Comparison of ENCODE assay signal across 19 cellular contexts in the genomic region with DNA sequence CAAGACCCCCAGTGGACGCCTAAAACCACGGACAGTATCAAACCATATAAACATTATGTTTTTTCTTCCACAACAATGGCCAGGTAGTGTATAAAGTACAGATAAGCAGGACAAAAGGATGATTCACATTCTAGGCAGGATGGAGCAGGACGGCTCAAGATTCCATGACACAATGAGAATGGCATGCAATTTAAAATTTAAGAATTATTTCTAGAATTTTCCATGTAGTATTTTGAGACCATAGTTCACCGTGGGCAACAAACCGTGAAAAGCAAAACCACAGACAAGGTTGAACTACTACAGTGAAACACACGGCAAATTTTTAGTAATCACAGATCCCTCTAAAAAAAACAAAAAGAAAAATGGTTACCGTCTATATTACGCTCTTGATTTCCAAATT. TPM values are rescaled to one million over a fixed set of nuclear protein-coding genes. Genes with fewer than 3 reads are reported as not detected.
DNase-seq lines count a peak whose midpoint lies in the region; ATAC-seq, FAIRE-seq and TF ChIP-seq lines count a peak whose summit lies in the region.
"Had no signal": no experiment of that assay in that cellular context is flagged by ENCODE, and none has a peak within 500 bp of the region (broad histone marks: within the 10 kb centered on the region; RNA-seq: fewer than 3 reads in every experiment).

No MANE protein-coding gene starts in this region.

- no peak overlapping the region for H2AFZ ChIP-seq in neuronal stem cell (ENCODE audit: low read length)
- H2AFZ ChIP-seq in MM.1S (ENCODE audit: low read length), result no peak overlapping the region

- no peak overlapping the region for H3K4me2 ChIP-seq in neuronal stem cell (ENCODE audit: insufficient read depth, low read length, poor library complexity, severe bottlenecking)
- no peak overlapping the region for H3K4me2 ChIP-seq in MM.1S (ENCODE audit: low read depth, low read length)

- peaks cover 3% of the 10 kb centered on the region for H3K36me3 ChIP-seq in bronchial epithelial cell (ENCODE audit: control insufficient read depth, insufficient read depth, low read length)
- H3K36me3 ChIP-seq in neuronal stem cell (replicated peaks in 1 of 2; ENCODE audit: control insufficient read depth in 2 of 2, insufficient read depth in 2 of 2, low read length in 2 of 2), result peaks cover 15 to 78% of the 10 kb centered on the region in 2 donors
- H3K36me3 ChIP-seq in MM.1S (replicated peaks; ENCODE audit: insufficient read depth, low read length), result no peaks in the 10 kb centered on the region; the same call in 1 of the 2 replicates
- H3K36me3 ChIP-seq: ovary had no signal

- DNase-seq in AG10803 (ENCODE audit: low read depth) (peak; percentile 68), LHCN-M2 (ENCODE audit: low read depth) (peak; percentile 62), bronchial epithelial cell (ENCODE audit: low read depth) (peak; percentile 75), memory B cell (ENCODE audit: low spot score in 2 of 2) (no peak), neuronal stem cell (ENCODE audit: low spot score) (no peak), MM.1S (no peak)
- no peak for DNase-seq in NK-92 treated with Interleukin-12 subunit alpha and Interleukin-12 subunit beta, amount 100 ng/mL, for 24 hours (lab: John Stamatoyannopoulos, UW)
- DNase-seq: DMS79 treated with DMSO at 0.1 percent for 48 hours; H7; heart left ventricle; lower lobe of right lung; NCI-H1436 treated with DMSO at 0.1 percent for 48 hours; NCI-H526 treated with DMSO at 0.1 percent for 48 hours; ovary; Right ventricle myocardium superior; stimulated activated CD8-positive, alpha-beta memory T cell treated with anti-CD3 and anti-CD28 coated beads, Interleukin-4, amount 100 ng/mL, for 48 hours; upper lobe of right lung had no signal

- no peak for FAIRE-seq in bronchial epithelial cell (lab: Jason Lieb, UNC)

- no peak overlapping the region for H2BK120ac ChIP-seq in neuronal stem cell (ENCODE audit: low read depth, low read length)

- H4K20me1 ChIP-seq in MM.1S (ENCODE audit: insufficient read depth, low read length), result no peaks in the 10 kb centered on the region

- 0 out of 2 replicates have a peak, but pooled peaks cover 7% of the 10 kb centered on the region for H3K79me2 ChIP-seq in MM.1S (ENCODE audit: low read length)

- no peak overlapping the region for H3K4ac ChIP-seq in neuronal stem cell (ENCODE audit: low read length)

- H3K79me1 ChIP-seq in neuronal stem cell (ENCODE audit: low read depth, low read length), result no peaks in the 10 kb centered on the region

- no peak overlapping the region for H2BK5ac ChIP-seq in neuronal stem cell (ENCODE audit: low read length)

- no peaks in the 10 kb centered on the region for H3K9me3 Mint-ChIP-seq in memory B cell

- no peak overlapping the region for H3K18ac ChIP-seq in neuronal stem cell (ENCODE audit: low read length)

- H3K9ac ChIP-seq in neuronal stem cell (ENCODE audit: low read depth, low read length, poor library complexity), result no peak overlapping the region
- H3K9ac ChIP-seq in MM.1S (ENCODE audit: low read length), result no peak overlapping the region

- H2BK15ac ChIP-seq in neuronal stem cell (ENCODE audit: low read length), result no peak overlapping the region

- no peak overlapping the region for H4K8ac ChIP-seq in neuronal stem cell (ENCODE audit: low read depth, low read length)

- no peak overlapping the region for H4K91ac ChIP-seq in neuronal stem cell (ENCODE audit: low read depth, low read length, poor library complexity)

- no peaks in the 10 kb centered on the region for H3F3A ChIP-seq in MM.1S (ENCODE audit: insufficient read depth, low read length)

- H3K27me3 ChIP-seq in bronchial epithelial cell (ENCODE audit: control insufficient read depth, insufficient read depth, low read length) (no peaks in the 10 kb centered on the region), neuronal stem cell (ENCODE audit: control insufficient read depth in 3 of 3, insufficient read depth in 3 of 3, low read depth in 1 of 3, low read length in 3 of 3) (no peaks in the 10 kb centered on the region), MM.1S (replicated peaks; ENCODE audit: insufficient read depth, low read length) (no peaks in the 10 kb centered on the region)
- H3K27me3 ChIP-seq: heart left ventricle, ovary, upper lobe of right lung had no signal

- TF ChIP-seq CTCF in AG10803 (conservative IDR thresholded peaks at IDR 0.05; ENCODE audit: low read length) (no peak), bronchial epithelial cell (IDR thresholded peaks at IDR 0.05; ENCODE audit: insufficient read depth, low read length, severe bottlenecking) (no peak), MM.1S (IDR thresholded peaks at IDR 0.05; ENCODE audit: low read length) (no peak)

- no CpG with 5 or more reads among the region's 8 CpGs for WGBS in neuronal stem cell (ENCODE audit: extremely low coverage in 2 of 2, insufficient read length in 2 of 2, insufficient replicate concordance in 1 of 2), 2 donors

- H3K4me3 Mint-ChIP-seq in memory B cell, result no peak overlapping the region
- H3K4me3 Mint-ChIP-seq: activated naive CD8-positive, alpha-beta T cell had no signal

- H3K14ac ChIP-seq in neuronal stem cell (ENCODE audit: low read length), result no peak overlapping the region

- H3K9me3 ChIP-seq in neuronal stem cell (replicated peaks in 1 of 2; ENCODE audit: control insufficient read depth in 2 of 2, insufficient read depth in 1 of 2, low read depth in 1 of 2, low read length in 2 of 2) (no peaks in the 10 kb centered on the region), MM.1S (replicated peaks; ENCODE audit: insufficient read depth, low read length) (no peaks in the 10 kb centered on the region)
- H3K9me3 ChIP-seq: heart left ventricle, lower lobe of right lung, ovary, upper lobe of right lung had no signal

- H3K4me1 ChIP-seq in neuronal stem cell (ENCODE audit: control insufficient read depth in 2 of 2, insufficient read depth in 1 of 2, low read depth in 1 of 2, low read length in 2 of 2), result peaks cover 1 to 2% of the 10 kb centered on the region in 2 donors
- H3K4me1 ChIP-seq in MM.1S (ENCODE audit: low read length), result no peaks in the 10 kb centered on the region

- H3K27ac ChIP-seq in neuronal stem cell (replicated peaks; ENCODE audit: low read length) (no peak overlapping the region), MM.1S (ENCODE audit: low read length) (no peak overlapping the region)
- H3K27ac ChIP-seq: heart left ventricle, lower lobe of right lung, ovary, upper lobe of right lung had no signal

- H3K27ac Mint-ChIP-seq in memory B cell, result peak overlapping the region; percentile 55
- H3K27ac Mint-ChIP-seq: activated naive CD8-positive, alpha-beta T cell had no signal

- H3K27me3 Mint-ChIP-seq in memory B cell, result no peaks in the 10 kb centered on the region
- H3K27me3 Mint-ChIP-seq: activated naive CD8-positive, alpha-beta T cell had no signal

- peaks cover 6% of the 10 kb centered on the region for H3K4me1 Mint-ChIP-seq in memory B cell

- H3K4me3 ChIP-seq in AG10803 (ENCODE audit: low read length) (no peak overlapping the region), bronchial epithelial cell (ENCODE audit: low read depth, low read length) (no peak overlapping the region), neuronal stem cell (ENCODE audit: low read length in 2 of 2) (no peak overlapping the region), MM.1S (ENCODE audit: low read length) (no peak overlapping the region)
- H3K4me3 ChIP-seq: heart left ventricle, lower lobe of right lung, ovary, upper lobe of right lung had no signal

- H3K36me3 Mint-ChIP-seq in memory B cell, result peaks cover 22% of the 10 kb centered on the region

- H2BK12ac ChIP-seq in neuronal stem cell (ENCODE audit: low read length), result no peak overlapping the region

- no peaks in the 10 kb centered on the region for H3K9me2 ChIP-seq in MM.1S (replicated peaks; ENCODE audit: insufficient read depth, low read length)

- H3K23ac ChIP-seq in neuronal stem cell (ENCODE audit: low read depth, low read length, poor library complexity), result no peak overlapping the region

- ATAC-seq in memory B cell (ENCODE audit: low read depth) (no peak), HG02588 (IDR thresholded peaks at IDR 0.05; ENCODE audit: unreplicated experiment) (no peak)
- ATAC-seq: heart left ventricle, lower lobe of right lung, upper lobe of right lung had no signal

- H2AK5ac ChIP-seq in neuronal stem cell (ENCODE audit: low read depth, low read length), result no peak overlapping the region

RNA-seq across cellular contexts. Expression of a gene that starts 7.5 kb away (rescaled TPM):
- total RNA-seq in LHCN-M2 (2014; rRNA removed), result 24.0 and 24.3 TPM in 2 replicates
- polyA plus RNA-seq in LHCN-M2 (2012), result 12.9 TPM
- 14.7 and 23.4 TPM in 2 replicates for total RNA-seq in bronchial epithelial cell
- 31.1 TPM for polyA plus RNA-seq in neuronal stem cell (2013, experiment 1 of 2)
- polyA plus RNA-seq in neuronal stem cell (2013, experiment 2 of 2), result 35.1 TPM

Comparison
In these comparisons a context has a peak if more than half of its experiments do, and no peak if none do; other contexts are left out.
1. DNase-seq: peak in AG10803 (single experiment), LHCN-M2 (single experiment) and bronchial epithelial cell (single experiment); none in memory B cell (0 of 2), NK-92 treated with Interleukin-12 subunit alpha and Interleukin-12 subunit beta, amount 100 ng/mL, for 24 hours (single experiment), neuronal stem cell (single experiment) and MM.1S (single experiment).